In genomic region chr13:95191821-95192220, GRCh38 we compare ENCODE assay signal across 8 cellular contexts.
DNase-seq lines count a peak whose midpoint lies in the region; ATAC-seq and TF ChIP-seq lines count a peak whose summit lies in the region.

No MANE protein-coding gene starts in this region.

- H3K4me3 ChIP-seq in GM12865 (ENCODE audit: low read depth, low read length) (no peak overlapping the region), GM23338 (no peak overlapping the region), KMS-11 (IDR thresholded peaks at IDR 0.05; ENCODE audit: insufficient read depth, low read depth, low read length) (no peak overlapping the region), heart left ventricle (no peak overlapping the region), psoas muscle (no peak overlapping the region)

- ATAC-seq in GM23338, result peak; percentile 98
- ATAC-seq in heart left ventricle, result peak; percentile 81 to 96 (median 92)
- ATAC-seq in psoas muscle, result peak; percentile 81 to 85 (median 84)

- no peaks in the 10 kb centered on the region for H3F3A ChIP-seq in GM23338 (replicated peaks; ENCODE audit: low read depth)

- no peaks in the 10 kb centered on the region for H3K36me3 Mint-ChIP-seq in GM23338 (ENCODE audit: low read depth)
- H3K36me3 Mint-ChIP-seq in activated naive CD4-positive, alpha-beta T cell treated with anti-CD3 and anti-CD28 coated beads, Interleukin-2, amount 10 ng/mL, durations not matched to agents 7 days and 5 days, result peaks cover 4% of the 10 kb centered on the region

- no peak for TF ChIP-seq POLR2A in heart left ventricle (IDR thresholded peaks at IDR 0.05)

- H3K4me2 ChIP-seq in GM23338 (no peak overlapping the region), KMS-11 (no peak overlapping the region)

- intact Hi-C loops in heart left ventricle (cut with DNase I) (loop anchor here (1.0 to 10.0 kb wide), 14 partner anchors 103 to 643 kb away; partner anchors contain the start of gene ABCC4 (in 3 of the 10)), psoas muscle (cut with DNase I) (loop anchor here (1.0 to 5.0 kb wide), 7 partner anchors 80 to 285 kb away; partner anchors contain the start of gene ABCC4 (in 1 of the 2))

- no peaks in the 10 kb centered on the region for H3K9me3 Mint-ChIP-seq in GM23338
- no peaks in the 10 kb centered on the region for H3K9me3 Mint-ChIP-seq in activated naive CD4-positive, alpha-beta T cell treated with anti-CD3 and anti-CD28 coated beads, Interleukin-2, amount 10 ng/mL, durations not matched to agents 7 days and 5 days

- H3K4me1 ChIP-seq in GM23338 (ENCODE audit: insufficient read depth) (no peaks in the 10 kb centered on the region; the same call in 1 of the 2 replicates), KMS-11 (ENCODE audit: low read depth, poor library complexity, severe bottlenecking) (no peaks in the 10 kb centered on the region), heart left ventricle (peaks cover 0 to 2% (median 0%) of the 10 kb centered on the region in 12 donors), psoas muscle (peaks cover 45% of the 10 kb centered on the region)

- H2AFZ ChIP-seq in GM23338 (no peak overlapping the region), KMS-11 (ENCODE audit: low read depth) (no peak overlapping the region)

- H4K20me1 ChIP-seq in GM23338 (replicated peaks; ENCODE audit: insufficient read depth) (no peaks in the 10 kb centered on the region), KMS-11 (ENCODE audit: insufficient read depth) (no peaks in the 10 kb centered on the region)

- H3K36me3 ChIP-seq in GM23338 (ENCODE audit: insufficient read depth), result no peaks in the 10 kb centered on the region
- no peaks in the 10 kb centered on the region for H3K36me3 ChIP-seq in KMS-11 (ENCODE audit: insufficient read depth)
- H3K36me3 ChIP-seq in heart left ventricle, result peaks cover 0 to 5% (median 0%) of the 10 kb centered on the region in 9 donors
- H3K36me3 ChIP-seq in psoas muscle (ENCODE audit: insufficient read depth in 1 of 2, low read depth in 1 of 2), result peaks cover 0 to 20% of the 10 kb centered on the region in 2 donors

- no peaks in the 10 kb centered on the region for H3K9me2 ChIP-seq in GM23338 (ENCODE audit: insufficient read depth)

- H3K9me3 ChIP-seq in heart left ventricle (no peaks in the 10 kb centered on the region), psoas muscle (no peaks in the 10 kb centered on the region)

- H3K79me2 ChIP-seq in GM23338 (replicated peaks; ENCODE audit: insufficient read depth) (no peaks in the 10 kb centered on the region), KMS-11 (ENCODE audit: insufficient read depth, low read depth) (no peaks in the 10 kb centered on the region)

- no peaks in the 10 kb centered on the region for H3K27me3 ChIP-seq in GM23338 (ENCODE audit: insufficient read depth)
- H3K27me3 ChIP-seq in KMS-11 (ENCODE audit: insufficient read depth, low read depth), result no peaks in the 10 kb centered on the region
- H3K27me3 ChIP-seq in heart left ventricle, result no peaks in the 10 kb centered on the region
- H3K27me3 ChIP-seq in psoas muscle (ENCODE audit: insufficient read depth in 3 of 3, low read length in 2 of 3), result no peaks in the 10 kb centered on the region

- no peaks in the 10 kb centered on the region for H3K27me3 Mint-ChIP-seq in GM23338 (ENCODE audit: insufficient read depth, low read depth, poor library complexity)
- no peaks in the 10 kb centered on the region for H3K27me3 Mint-ChIP-seq in activated naive CD4-positive, alpha-beta T cell treated with anti-CD3 and anti-CD28 coated beads, Interleukin-2, amount 10 ng/mL, durations not matched to agents 7 days and 5 days

- CTCF ChIA-PET in activated naive CD4-positive, alpha-beta T cell treated with anti-CD3 and anti-CD28 coated beads, Interleukin-2, amount 10 ng/mL, durations not matched to agents 7 days and 5 days (lab: Charles Lee), result interaction anchor here (0.8 to 6.8 kb wide), 22 partner anchors 10 to 642 kb away, joined by 3 to 207 read pairs (median 4); no protein-coding TSS in a partner anchor

- in situ Hi-C loops in SK-MEL-5 (cut with HindIII; ENCODE audit: low pct_unique_long_range_greater_than_20kb, low sequenced_read_pairs), result no loop called here

- TF ChIP-seq CTCF in GM12865 (IDR thresholded peaks at IDR 0.05; ENCODE audit: insufficient read depth, low read depth, low read length, missing control alignments), result peak; percentile 95
- TF ChIP-seq CTCF in GM23338 (conservative IDR thresholded peaks at IDR 0.05; ENCODE audit: low read depth in 2 of 2), result peak; percentile 92 to 98
- peak; percentile 68 for TF ChIP-seq CTCF in KMS-11 (conservative IDR thresholded peaks at IDR 0.05; ENCODE audit: low read depth, low read length)
- peak; percentile 77 to 90 (median 86) for TF ChIP-seq CTCF in heart left ventricle (IDR thresholded peaks at IDR 0.05)
- peak; percentile 86 for TF ChIP-seq CTCF in psoas muscle (IDR thresholded peaks at IDR 0.05)

- DNase-seq in GM12865 (ENCODE audit: low read depth), result peak; percentile 88
- DNase-seq in GM23338 (ENCODE audit: low spot score), result peak; percentile 91
- DNase-seq in SK-MEL-5 (ENCODE audit: low read depth, low spot score), result peak; percentile 86
- peak; percentile 71 for DNase-seq in activated naive CD4-positive, alpha-beta T cell treated with anti-CD3 and anti-CD28 coated beads, Interleukin-2, amount 10 ng/mL, durations not matched to agents 7 days and 5 days
- peak; percentile 72 to 89 (median 76) for DNase-seq in heart left ventricle
- peak; percentile 72 to 85 for DNase-seq in psoas muscle
- DNase-seq in cerebellum (ENCODE audit: low spot score), result no peak

- H3K4me1 Mint-ChIP-seq in GM23338, result peaks cover 4% of the 10 kb centered on the region
- H3K4me1 Mint-ChIP-seq in activated naive CD4-positive, alpha-beta T cell treated with anti-CD3 and anti-CD28 coated beads, Interleukin-2, amount 10 ng/mL, durations not matched to agents 7 days and 5 days, result peaks cover 22% of the 10 kb centered on the region

- no peak overlapping the region; the same call in 1 of the 2 replicates for H3K27ac Mint-ChIP-seq in GM23338
- peak overlapping the region; percentile 49 for H3K27ac Mint-ChIP-seq in activated naive CD4-positive, alpha-beta T cell treated with anti-CD3 and anti-CD28 coated beads, Interleukin-2, amount 10 ng/mL, durations not matched to agents 7 days and 5 days

- WGBS in heart left ventricle, 4 donors, result 31 to 42% (median 38%) methylated on average over 4 of the region's 4 CpGs
- 44 to 58% (median 45%) methylated on average over 4 of the region's 4 CpGs for WGBS in psoas muscle, 3 donors

- H3K27ac ChIP-seq in GM23338 (ENCODE audit: low read depth) (peak overlapping the region; percentile 39; the same call in 1 of the 2 replicates), KMS-11 (no peak overlapping the region), heart left ventricle (no peak overlapping the region), psoas muscle (peak overlapping the region; percentile 71)

- H3K4me3 Mint-ChIP-seq in GM23338, result no peak overlapping the region
- H3K4me3 Mint-ChIP-seq in activated naive CD4-positive, alpha-beta T cell treated with anti-CD3 and anti-CD28 coated beads, Interleukin-2, amount 10 ng/mL, durations not matched to agents 7 days and 5 days, result no peak overlapping the region

- H3K9ac ChIP-seq in KMS-11, result no peak overlapping the region

TF ChIP-seq in GM23338, 12 proteins besides CTCF, POLR2A, EP300 and RAD21 (continues in another document):
- TF ChIP-seq REST (IDR thresholded peaks at IDR 0.05; ENCODE audit: unreplicated experiment) (no peak), JUNB (IDR thresholded peaks at IDR 0.05; ENCODE audit: unreplicated experiment) (no peak), EZH2phosphoT487 (IDR thresholded peaks at IDR 0.05; ENCODE audit: unreplicated experiment) (no peak), ETS1 (IDR thresholded peaks at IDR 0.05) (no peak), CREB1 (CRISPR knock-in tag; IDR thresholded peaks at IDR 0.05; ENCODE audit: low read depth) (no peak), STAT1 (IDR thresholded peaks at IDR 0.05; ENCODE audit: unreplicated experiment) (no peak), NANOG (IDR thresholded peaks at IDR 0.05; ENCODE audit: borderline replicate concordance) (no peak), EZH2 (IDR thresholded peaks at IDR 0.05; ENCODE audit: low read depth, unreplicated experiment) (no peak)

Comparison
In these comparisons a context has a peak if more than half of its experiments do, and no peak if none do; other contexts are left out.
1. H3K27ac ChIP-seq: peak in GM23338 (single experiment) and psoas muscle (single experiment); none in KMS-11 (single experiment) and heart left ventricle (0 of 12).
2. Peak in every context shown above with its lines, with median percentiles within 50 percentile points of each other: CTCF ChIP-seq and ATAC-seq.